Comparison of ENCODE assay signal across 24 cellular contexts in the genomic region with DNA sequence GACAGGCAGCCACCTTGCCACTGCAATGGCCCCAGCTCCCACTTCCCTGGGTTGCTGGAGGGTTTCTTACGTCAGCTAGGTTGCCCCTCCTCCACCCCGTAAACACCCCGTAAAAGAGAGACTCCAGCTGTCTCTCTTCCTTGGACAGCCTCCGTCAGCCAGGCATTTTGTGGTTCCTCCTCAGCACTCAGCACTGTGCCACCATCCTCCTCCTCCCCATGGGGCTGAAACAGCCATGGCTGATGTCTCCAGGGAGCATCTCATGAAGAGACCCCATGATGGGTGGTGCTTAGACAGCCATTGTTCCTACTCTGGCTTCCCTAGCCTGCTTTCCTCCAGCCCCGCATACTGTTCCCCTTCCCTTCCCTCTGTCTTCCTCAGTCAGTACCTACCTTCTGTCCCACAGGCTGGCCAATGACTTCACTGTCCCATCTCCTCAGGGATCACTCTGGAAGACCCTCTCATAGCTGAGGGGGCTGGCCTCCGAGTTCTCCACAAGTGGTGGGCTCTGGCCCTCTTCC.
DNase-seq lines count a peak whose midpoint lies in the region; ATAC-seq, FAIRE-seq and TF ChIP-seq lines count a peak whose summit lies in the region.
"Had no signal": no experiment of that assay in that cellular context is flagged by ENCODE, and none has a peak within 500 bp of the region (broad histone marks: within the 10 kb centered on the region; RNA-seq: fewer than 3 reads in every experiment).

No MANE protein-coding gene starts in this region.

- no peaks in the 10 kb centered on the region for H3K9me2 ChIP-seq in GM23338 (ENCODE audit: insufficient read depth)

- no peak overlapping the region for H3K4me2 ChIP-seq in GM23338
- no peak overlapping the region for H3K4me2 ChIP-seq in neural progenitor cell
- H3K4me2 ChIP-seq in HepG2 (ENCODE audit: low read depth, low read length) = no peak overlapping the region

- TF ChIP-seq EP300 in HepG2 (IDR thresholded peaks at IDR 0.05; ENCODE audit: low read depth in 2 of 2, low read length in 2 of 2) (no peak), HepG2 (CRISPR knock-in tag; IDR thresholded peaks at IDR 0.05; ENCODE audit: borderline replicate concordance) (no peak)

- H3F3A ChIP-seq in GM23338 (replicated peaks; ENCODE audit: low read depth) (peaks cover 24% of the 10 kb centered on the region), neural progenitor cell (ENCODE audit: low read depth) (peaks cover 47% of the 10 kb centered on the region)

- H3K27me3 Mint-ChIP-seq in GM23338 (ENCODE audit: insufficient read depth, low read depth, poor library complexity) = peaks cover 34% of the 10 kb centered on the region
- peaks cover 45% of the 10 kb centered on the region for H3K27me3 Mint-ChIP-seq in neural progenitor cell (ENCODE audit: insufficient read depth, low read depth)

- ATAC-seq in GM23338 = no peak
- no peak for ATAC-seq in HepG2
- no peak for ATAC-seq in GM21619 (IDR thresholded peaks at IDR 0.05; ENCODE audit: unreplicated experiment)
- ATAC-seq: GM12878, K562 had no signal

- H2AFZ ChIP-seq in GM23338 (no peak overlapping the region), neural progenitor cell (replicated peaks) (no peak overlapping the region), HepG2 (ENCODE audit: low read length) (no peak overlapping the region)

- H4K20me1 ChIP-seq in GM23338 (replicated peaks; ENCODE audit: insufficient read depth) (no peaks in the 10 kb centered on the region), neural progenitor cell (ENCODE audit: low read depth) (no peaks in the 10 kb centered on the region), HepG2 (ENCODE audit: insufficient read depth, low read length) (no peaks in the 10 kb centered on the region)

- CTCF ChIA-PET in HEK293 (lab: Yijun Ruan, JAX) = no interaction called here
- CTCF ChIA-PET in HepG2 (lab: Yijun Ruan, JAX; ENCODE audit: low intra/inter-chr PET ratio, low total read pairs) = no interaction called here

- intact Hi-C loops in HepG2 (cut with micrococcal nuclease; ENCODE audit: unreplicated experiment) = no loop called here

- FAIRE-seq in urothelium cell line (lab: Jason Lieb, UNC) (peak; percentile 17), HepG2 (lab: Jason Lieb, UNC) (no peak)
- FAIRE-seq: A204.1, GM12878, K562 had no signal

- H3K4me1 ChIP-seq in GM23338 (ENCODE audit: insufficient read depth) = peaks cover 26% of the 10 kb centered on the region
- no peaks in the 10 kb centered on the region for H3K4me1 ChIP-seq in HEK293 (ENCODE audit: control insufficient read depth, insufficient read depth, low read length)
- H3K4me1 ChIP-seq in neural progenitor cell = peaks cover 29% of the 10 kb centered on the region
- H3K4me1 ChIP-seq in HepG2 (ENCODE audit: insufficient read depth, low read length) = no peaks in the 10 kb centered on the region
- H3K4me1 ChIP-seq: BE2C had no signal

- H3K36me3 ChIP-seq in GM23338 (ENCODE audit: insufficient read depth) (no peaks in the 10 kb centered on the region), HEK293 (ENCODE audit: control insufficient read depth in 2 of 2, insufficient read depth in 1 of 2, low read length in 2 of 2) (no peaks in the 10 kb centered on the region), neural progenitor cell (no peaks in the 10 kb centered on the region), HepG2 (replicated peaks in 1 of 2; ENCODE audit: control insufficient read depth in 1 of 2, insufficient read depth in 2 of 2, low read length in 2 of 2) (no peaks in the 10 kb centered on the region)
- H3K36me3 ChIP-seq: BE2C had no signal

- 42% methylated on average over 5 of the region's 6 CpGs for WGBS in HepG2 (ENCODE audit: low lambda C conversion rate)

- no TSS peak for BruUV-seq in HepG2 (replicated peaks; lab: Mats Ljungman, UMichigan)

- H3K9me3 ChIP-seq in HEK293 (ENCODE audit: control insufficient read depth, insufficient read depth, low read depth, low read length) = no peaks in the 10 kb centered on the region
- no peaks in the 10 kb centered on the region for H3K9me3 ChIP-seq in neural progenitor cell (ENCODE audit: low read depth)
- no peaks in the 10 kb centered on the region for H3K9me3 ChIP-seq in HepG2 (ENCODE audit: low read length)
- H3K9me3 ChIP-seq: BE2C had no signal

- H3K79me2 ChIP-seq in GM23338 (replicated peaks; ENCODE audit: insufficient read depth) = no peaks in the 10 kb centered on the region
- H3K79me2 ChIP-seq in neural progenitor cell (ENCODE audit: low read depth) = peaks cover 5% of the 10 kb centered on the region
- no peaks in the 10 kb centered on the region for H3K79me2 ChIP-seq in HepG2 (ENCODE audit: insufficient read depth, low read length)

- TF ChIP-seq CTCF in GM23338 (conservative IDR thresholded peaks at IDR 0.05; ENCODE audit: low read depth in 2 of 2) (no peak), HEK293 (tag by site-specific recombination; IDR thresholded peaks at IDR 0.05) (no peak), neural progenitor cell (IDR thresholded peaks at IDR 0.05) (no peak), HepG2 (CRISPR knock-in tag; IDR thresholded peaks at IDR 0.05) (no peak)

- H3K27ac Mint-ChIP-seq in GM23338 (0 out of 2 replicates have a peak overlapping the region, but pooled peaks have one; percentile 15), neural progenitor cell (peak overlapping the region; percentile 78)
- H3K27ac Mint-ChIP-seq: CD4-positive, CD25-positive, alpha-beta regulatory T cell had no signal

- H3K9me3 Mint-ChIP-seq in GM23338 (peaks cover 6% of the 10 kb centered on the region; the same call in 2 of the 3 replicates), neural progenitor cell (peaks cover 5% of the 10 kb centered on the region)

- POLR2A ChIA-PET in HEK293 (lab: Yijun Ruan, JAX) = interaction anchor here (0.6 kb wide), 1 partner anchor 644 kb away, joined by 4 read pairs; no protein-coding TSS in a partner anchor
- POLR2A ChIA-PET in HepG2 (lab: Yijun Ruan, JAX) = no interaction called here

- no peak for TF ChIP-seq POLR2A in HepG2 (IDR thresholded peaks at IDR 0.05; ENCODE audit: insufficient read depth in 1 of 2, low read depth in 2 of 2, low read length in 2 of 2)

- H3K4me1 Mint-ChIP-seq in GM23338 (peaks cover 43% of the 10 kb centered on the region), neural progenitor cell (peaks cover 8% of the 10 kb centered on the region)

- H3K4me3 ChIP-seq in GM23338 (no peak overlapping the region), HEK293 (ENCODE audit: low read depth, low read length) (no peak overlapping the region), neural progenitor cell (no peak overlapping the region), HepG2 (replicated peaks in 1 of 3; ENCODE audit: insufficient read depth in 1 of 3, low read depth in 2 of 3, low read length in 3 of 3) (no peak overlapping the region)
- H3K4me3 ChIP-seq: GM12878, K562 had no signal

- H3K9ac ChIP-seq in neural progenitor cell = no peak overlapping the region
- H3K9ac ChIP-seq in HepG2 (ENCODE audit: insufficient read depth, low read depth, low read length) = no peak overlapping the region

- no peak overlapping the region for H3K4me3 Mint-ChIP-seq in GM23338
- H3K4me3 Mint-ChIP-seq in neural progenitor cell = no peak overlapping the region
- H3K4me3 Mint-ChIP-seq: CD4-positive, CD25-positive, alpha-beta regulatory T cell; CD8-positive, alpha-beta memory T cell; H9 had no signal

- H3K36me3 Mint-ChIP-seq in GM23338 (ENCODE audit: low read depth) = peaks cover 3% of the 10 kb centered on the region; the same call in 2 of the 3 replicates
- H3K36me3 Mint-ChIP-seq in neural progenitor cell = no peaks in the 10 kb centered on the region
- H3K36me3 Mint-ChIP-seq: CD4-positive, CD25-positive, alpha-beta regulatory T cell had no signal

- DNase-seq in GM23338 (ENCODE audit: low spot score) = no peak
- no peak for DNase-seq in neural progenitor cell (ENCODE audit: low spot score)
- DNase-seq in urothelium cell line (ENCODE audit: low spot score) = no peak
- DNase-seq in HepG2 (ENCODE audit: low spot score) = no peak
- no peak for DNase-seq in stimulated activated naive CD4-positive, alpha-beta T cell (lab: John Stamatoyannopoulos, UW)
- DNase-seq: ACHN; BE2C; C1 segment of cervical spinal cord; CD4-positive, CD25-positive, alpha-beta regulatory T cell; CD8-positive, alpha-beta memory T cell; COR-L47; DMS 273 treated with DMSO at 0.1 percent for 48 hours; DMS53; DND-41; EL; GOT3; H9; IMR-90 had no signal

- in situ Hi-C loops in HepG2 (cut with HindIII; ENCODE audit: extremely low pct_ligation_motif_present, low pct_unique_long_range_greater_than_20kb) = no loop called here

- H3K27me3 ChIP-seq in GM23338 (ENCODE audit: insufficient read depth) (peaks cover 30% of the 10 kb centered on the region), neural progenitor cell (peaks cover 16% of the 10 kb centered on the region), HepG2 (ENCODE audit: control insufficient read depth in 1 of 2, insufficient read depth in 2 of 2, low read length in 2 of 2) (peaks cover 2 to 40% of the 10 kb centered on the region in 2 experiments; a peak in 4 of 5 replicates)
- H3K27me3 ChIP-seq: BE2C had no signal

- no peak overlapping the region for H3K27ac ChIP-seq in GM23338 (ENCODE audit: low read depth)
- H3K27ac ChIP-seq in HEK293 (ENCODE audit: extremely low read depth, low read depth, low read length) = no peak overlapping the region
- H3K27ac ChIP-seq in neural progenitor cell = no peak overlapping the region
- H3K27ac ChIP-seq in HepG2 (ENCODE audit: extremely low read length, insufficient read depth, low read length) = no peak overlapping the region
- H3K27ac ChIP-seq: HL-60 had no signal

- no peak for TF ChIP-seq RAD21 in HepG2 (CRISPR knock-in tag; IDR thresholded peaks at IDR 0.05)

TF ChIP-seq in GM23338, 12 proteins besides CTCF, POLR2A, EP300 and RAD21 (continues in another document):
- TF ChIP-seq NANOG (IDR thresholded peaks at IDR 0.05; ENCODE audit: borderline replicate concordance) (no peak), EZH2phosphoT487 (IDR thresholded peaks at IDR 0.05; ENCODE audit: unreplicated experiment) (no peak)

TF ChIP-seq in HEK293, 187 proteins besides CTCF, POLR2A, EP300 and RAD21 (continues in another document):
- TF ChIP-seq ZNF24 (tag by site-specific recombination; IDR thresholded peaks at IDR 0.05) = no peak
